Comparison of ENCODE assay signal across 10 cellular contexts in genomic region chr11:128481135-128481534, GRCh38.
A peak's percentile ranks its signal among the peaks of the same experiment; 100 is the strongest.
DNase-seq lines count a peak whose midpoint lies in the region; ATAC-seq and TF ChIP-seq lines count a peak whose summit lies in the region.
"Had no signal": no experiment of that assay in that cellular context is flagged by ENCODE, and none has a peak within 500 bp of the region (broad histone marks: within the 10 kb centered on the region; RNA-seq: fewer than 3 reads in every experiment).

No MANE protein-coding gene starts in this region.

- no peak overlapping the region for H3K9ac ChIP-seq in SK-N-SH

- no peaks in the 10 kb centered on the region for H3K9me3 Mint-ChIP-seq in activated naive CD8-positive, alpha-beta T cell treated with anti-CD3 and anti-CD28 coated beads, Interleukin-2, amount 50 U/mL, for 24 hours
- peaks cover 0 to 4% of the 10 kb centered on the region in 2 donors for H3K9me3 Mint-ChIP-seq in stimulated activated naive B cell treated with anti-CD40 and anti-IgM and Interleukin-4, amounts not matched to agents 10 μg/mL and 1 μg/mL and 100 μg/mL, for 72 hours

- ATAC-seq in SK-N-SH treated with all-trans-retinoic acid at 6 μM for 48 hours: no peak
- no peak for ATAC-seq in activated naive CD8-positive, alpha-beta T cell treated with anti-CD3 and anti-CD28 coated beads, Interleukin-2, amount 50 U/mL, for 24 hours
- peak; percentile 48 to 54 for ATAC-seq in left cardiac atrium
- no peak for ATAC-seq in stimulated activated naive B cell treated with anti-CD40 and anti-IgM and Interleukin-4, amounts not matched to agents 10 μg/mL and 1 μg/mL and 100 μg/mL, for 72 hours (replicated peaks)
- ATAC-seq in HG03565 (IDR thresholded peaks at IDR 0.05; ENCODE audit: unreplicated experiment): no peak

- no peaks in the 10 kb centered on the region for H3K9me3 ChIP-seq in SK-N-SH
- H3K9me3 ChIP-seq: testis had no signal

- H3K79me2 ChIP-seq in SK-N-SH (ENCODE audit: insufficient read depth): peaks cover 96% of the 10 kb centered on the region

- no peaks in the 10 kb centered on the region for H3F3A ChIP-seq in SK-N-SH (replicated peaks; ENCODE audit: insufficient read depth)

- 96% methylated on average over 2 of the region's 2 CpGs for WGBS in SK-N-SH (ENCODE audit: low lambda C conversion rate)

- no peaks in the 10 kb centered on the region for H4K20me1 ChIP-seq in SK-N-SH (ENCODE audit: insufficient read depth)

- H3K27me3 ChIP-seq in SK-N-SH (ENCODE audit: insufficient read depth): no peaks in the 10 kb centered on the region
- H3K27me3 ChIP-seq: testis had no signal

- TF ChIP-seq CTCF in SK-N-SH (IDR thresholded peaks at IDR 0.05): no peak

- peaks cover 98% of the 10 kb centered on the region for H3K4me1 Mint-ChIP-seq in activated naive CD8-positive, alpha-beta T cell treated with anti-CD3 and anti-CD28 coated beads, Interleukin-2, amount 50 U/mL, for 24 hours
- H3K4me1 Mint-ChIP-seq in stimulated activated naive B cell treated with anti-CD40 and anti-IgM and Interleukin-4, amounts not matched to agents 10 μg/mL and 1 μg/mL and 100 μg/mL, for 72 hours: peaks cover 75 to 95% of the 10 kb centered on the region in 2 donors

- no peak overlapping the region for H3K4me3 ChIP-seq in SK-N-SH (ENCODE audit: low read depth in 2 of 2, low read length in 1 of 2)
- H3K4me3 ChIP-seq: testis had no signal

- POLR2A ChIA-PET in SK-N-SH (lab: Yijun Ruan, JAX): no interaction called here

- TF ChIP-seq RAD21 in SK-N-SH (IDR thresholded peaks at IDR 0.05; ENCODE audit: low read length): no peak

- peaks cover 72 to 89% of the 10 kb centered on the region in 2 experiments for H3K36me3 ChIP-seq in SK-N-SH (replicated peaks in 1 of 2; ENCODE audit: control insufficient read depth in 1 of 2, insufficient read depth in 2 of 2, low read length in 1 of 2)

- DNase-seq in SK-N-SH (no peak), left cardiac atrium (no peak), NCI-H146 (lab: John Stamatoyannopoulos, UW) (no peak), dermis blood vessel endothelial cell (no peak)
- no peak for DNase-seq in activated naive CD8-positive, alpha-beta T cell treated with anti-CD3 and anti-CD28 coated beads, Interleukin-2, amount 50 U/mL, for 24 hours
- no peak for DNase-seq in stimulated activated naive B cell treated with anti-CD40 and anti-IgM and Interleukin-4, amounts not matched to agents 10 μg/mL and 1 μg/mL and 100 μg/mL, for 72 hours
- DNase-seq: testis had no signal

- H3K9me2 ChIP-seq in SK-N-SH: no peaks in the 10 kb centered on the region

- no peak overlapping the region for H2AFZ ChIP-seq in SK-N-SH (ENCODE audit: low read depth)

- CTCF ChIA-PET in SK-N-SH (lab: Yijun Ruan, JAX): interaction anchor here (1.3 kb wide), 1 partner anchor 13 kb away, joined by 3 read pairs; no protein-coding TSS in a partner anchor

- H3K4me3 Mint-ChIP-seq in activated naive CD8-positive, alpha-beta T cell treated with anti-CD3 and anti-CD28 coated beads, Interleukin-2, amount 50 U/mL, for 24 hours: peak overlapping the region; percentile 79
- H3K4me3 Mint-ChIP-seq in stimulated activated naive B cell treated with anti-CD40 and anti-IgM and Interleukin-4, amounts not matched to agents 10 μg/mL and 1 μg/mL and 100 μg/mL, for 72 hours: no peak overlapping the region

- intact Hi-C loops in left cardiac atrium (cut with DNase I): no loop called here

- H3K36me3 Mint-ChIP-seq in activated naive CD8-positive, alpha-beta T cell treated with anti-CD3 and anti-CD28 coated beads, Interleukin-2, amount 50 U/mL, for 24 hours (ENCODE audit: low read depth): peaks cover 97% of the 10 kb centered on the region
- H3K36me3 Mint-ChIP-seq in stimulated activated naive B cell treated with anti-CD40 and anti-IgM and Interleukin-4, amounts not matched to agents 10 μg/mL and 1 μg/mL and 100 μg/mL, for 72 hours: peaks cover 74 to 91% of the 10 kb centered on the region in 2 donors

- no peak for TF ChIP-seq EP300 in SK-N-SH (IDR thresholded peaks at IDR 0.05; ENCODE audit: borderline replicate concordance in 1 of 2, low read depth in 1 of 2, low read length in 1 of 2)

- no peaks in the 10 kb centered on the region for H3K27me3 Mint-ChIP-seq in activated naive CD8-positive, alpha-beta T cell treated with anti-CD3 and anti-CD28 coated beads, Interleukin-2, amount 50 U/mL, for 24 hours
- no peaks in the 10 kb centered on the region for H3K27me3 Mint-ChIP-seq in stimulated activated naive B cell treated with anti-CD40 and anti-IgM and Interleukin-4, amounts not matched to agents 10 μg/mL and 1 μg/mL and 100 μg/mL, for 72 hours

- H3K27ac Mint-ChIP-seq in activated naive CD8-positive, alpha-beta T cell treated with anti-CD3 and anti-CD28 coated beads, Interleukin-2, amount 50 U/mL, for 24 hours: peak overlapping the region; percentile 93
- peak overlapping the region; percentile 42 for H3K27ac Mint-ChIP-seq in stimulated activated naive B cell treated with anti-CD40 and anti-IgM and Interleukin-4, amounts not matched to agents 10 μg/mL and 1 μg/mL and 100 μg/mL, for 72 hours

- peaks cover 0 to 10% of the 10 kb centered on the region in 2 experiments; a peak in 2 of 4 replicates for H3K4me1 ChIP-seq in SK-N-SH (ENCODE audit: control insufficient read depth in 1 of 2, insufficient read depth in 2 of 2, low read depth in 1 of 2, low read length in 1 of 2)

- no peak overlapping the region; a peak in 1 of 4 replicates for H3K27ac ChIP-seq in SK-N-SH (ENCODE audit: low read depth in 2 of 2, low read length in 1 of 2)
- H3K27ac ChIP-seq: HL-60 had no signal

- H3K4me2 ChIP-seq in SK-N-SH: no peak overlapping the region

TF ChIP-seq in SK-N-SH treated with all-trans-retinoic acid at 6 μM for 48 hours, 23 proteins besides CTCF, POLR2A, EP300 and RAD21:
- TF ChIP-seq CREB5 (CRISPR knock-in tag; IDR thresholded peaks at IDR 0.05; ENCODE audit: low read depth): no peak
- no peak for TF ChIP-seq TCF4 (CRISPR knock-in tag; IDR thresholded peaks at IDR 0.05; ENCODE audit: borderline replicate concordance)
- peak; percentile 35; the same call in 1 of the 2 replicates for TF ChIP-seq ISL1 (CRISPR knock-in tag; IDR thresholded peaks at IDR 0.05)

TF ChIP-seq in SK-N-SH, 30 proteins besides CTCF, POLR2A, EP300 and RAD21:
- no peak for TF ChIP-seq EZH2phosphoT487 (IDR thresholded peaks at IDR 0.05; ENCODE audit: borderline replicate concordance, low read depth)
- TF ChIP-seq TCF12 (IDR thresholded peaks at IDR 0.05): no peak
- no peak for TF ChIP-seq TAF1 (IDR thresholded peaks at IDR 0.05; ENCODE audit: borderline replicate concordance, low read depth, low read length)
- TF ChIP-seq FOXJ3 (CRISPR knock-in tag; IDR thresholded peaks at IDR 0.05): no peak
- no peak for TF ChIP-seq MAX (IDR thresholded peaks at IDR 0.05; ENCODE audit: low read depth)
- TF ChIP-seq RXRA (IDR thresholded peaks at IDR 0.05; ENCODE audit: borderline replicate concordance, low read depth): no peak
- no peak for TF ChIP-seq REST (IDR thresholded peaks at IDR 0.05; ENCODE audit: low read depth, low read length)
- no peak for TF ChIP-seq IRF3 (IDR thresholded peaks at IDR 0.05; ENCODE audit: low read depth, low read length)
- TF ChIP-seq NRF1 (IDR thresholded peaks at IDR 0.05; ENCODE audit: low read depth, low read length): no peak
- TF ChIP-seq USF1 (IDR thresholded peaks at IDR 0.05; ENCODE audit: borderline replicate concordance, low read depth): no peak

Comparison
In these comparisons a context has a peak if more than half of its experiments do, and no peak if none do; other contexts are left out.
1. ATAC-seq: peak in left cardiac atrium (2 of 2); none in SK-N-SH treated with all-trans-retinoic acid at 6 μM for 48 hours (single experiment), activated naive CD8-positive, alpha-beta T cell treated with anti-CD3 and anti-CD28 coated beads, Interleukin-2, amount 50 U/mL, for 24 hours (single experiment), stimulated activated naive B cell treated with anti-CD40 and anti-IgM and Interleukin-4, amounts not matched to agents 10 μg/mL and 1 μg/mL and 100 μg/mL, for 72 hours (0 of 2) and HG03565 (single experiment).